In the genomic region with DNA sequence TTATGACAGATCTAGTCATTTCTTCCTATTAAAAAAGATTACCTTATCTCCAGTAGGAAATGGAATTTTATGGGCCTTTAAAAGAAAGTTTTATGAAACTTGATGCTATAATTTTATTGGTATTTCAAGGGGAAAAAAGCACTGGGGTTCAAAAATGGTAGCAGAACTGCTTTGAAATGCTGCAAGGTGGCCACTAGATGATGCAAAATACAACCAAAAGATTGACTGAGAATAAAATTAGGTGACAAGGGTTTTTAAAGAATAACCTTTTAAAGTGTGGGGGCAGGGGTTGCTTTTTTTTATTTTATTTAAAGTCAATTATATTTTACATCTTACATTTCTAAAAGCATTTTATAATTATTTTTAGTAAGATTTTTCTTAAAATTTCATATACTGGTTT, we compare ENCODE assay signal across 8 cellular contexts.
DNase-seq lines count a peak whose midpoint lies in the region; ATAC-seq and TF ChIP-seq lines count a peak whose summit lies in the region.

No MANE protein-coding gene starts in this region.

- CTCF ChIA-PET in activated CD4-positive, alpha-beta memory T cell treated with anti-CD3 and anti-CD28 coated beads, Interleukin-2, amount 10 ng/mL, durations not matched to agents 7 days and 5 days (lab: Charles Lee) = interaction anchor here (1.4 kb wide), 1 partner anchor 250 kb away, joined by 6 read pairs; no protein-coding TSS in a partner anchor

- H3K9me3 ChIP-seq in right atrium auricular region (no peaks in the 10 kb centered on the region), upper lobe of left lung (no peaks in the 10 kb centered on the region)

- H3K4me1 ChIP-seq in right atrium auricular region = peaks cover 0 to 3% of the 10 kb centered on the region in 2 donors
- no peaks in the 10 kb centered on the region for H3K4me1 ChIP-seq in upper lobe of left lung

- no peak overlapping the region for H3K27ac Mint-ChIP-seq in activated CD4-positive, alpha-beta memory T cell treated with anti-CD3 and anti-CD28 coated beads, Interleukin-2, amount 10 ng/mL, durations not matched to agents 7 days and 5 days

- H3K27me3 ChIP-seq in right atrium auricular region (no peaks in the 10 kb centered on the region), upper lobe of left lung (no peaks in the 10 kb centered on the region)

- ATAC-seq in Right ventricle myocardium superior (ENCODE audit: poor library complexity) (peak; percentile 32), upper lobe of left lung (ENCODE audit: low FRiP score in 2 of 2) (no peak), HG02884 (IDR thresholded peaks at IDR 0.05; ENCODE audit: unreplicated experiment) (no peak)

- H3K4me1 Mint-ChIP-seq in activated CD4-positive, alpha-beta memory T cell treated with anti-CD3 and anti-CD28 coated beads, Interleukin-2, amount 10 ng/mL, durations not matched to agents 7 days and 5 days = no peaks in the 10 kb centered on the region

- no peak for TF ChIP-seq EP300 in upper lobe of left lung (IDR thresholded peaks at IDR 0.05)

- intact Hi-C loops in Right ventricle myocardium superior (cut with DNase I) = loop anchor here (5.0 to 10.0 kb wide), 3 partner anchors 34 to 249 kb away; partner anchors contain the start of gene KLF9
- intact Hi-C loops in cardiac septum (cut with DNase I) = loop anchor here (2.0 to 5.0 kb wide), 3 partner anchors 34 to 250 kb away; no protein-coding TSS in a partner anchor

- no peak overlapping the region for H3K4me3 Mint-ChIP-seq in activated CD4-positive, alpha-beta memory T cell treated with anti-CD3 and anti-CD28 coated beads, Interleukin-2, amount 10 ng/mL, durations not matched to agents 7 days and 5 days

- TF ChIP-seq CTCF in VCaP (conservative IDR thresholded peaks at IDR 0.05) (peak; percentile 89), right atrium auricular region (IDR thresholded peaks at IDR 0.05) (peak; percentile 62 to 88), upper lobe of left lung (IDR thresholded peaks at IDR 0.05) (peak in 5 of 6 experiments; percentile 36 to 57 (median 46))

- H3K36me3 ChIP-seq in right atrium auricular region (peaks cover 38% of the 10 kb centered on the region), upper lobe of left lung (peaks cover 0 to 34% (median 13%) of the 10 kb centered on the region in 4 donors)

- POLR2A ChIA-PET in activated CD4-positive, alpha-beta memory T cell treated with anti-CD3 and anti-CD28 coated beads, Interleukin-2, amount 10 ng/mL, durations not matched to agents 7 days and 5 days (lab: Charles Lee) = no interaction called here

- no peaks in the 10 kb centered on the region for H3K27me3 Mint-ChIP-seq in activated CD4-positive, alpha-beta memory T cell treated with anti-CD3 and anti-CD28 coated beads, Interleukin-2, amount 10 ng/mL, durations not matched to agents 7 days and 5 days

- H3K9me3 Mint-ChIP-seq in activated CD4-positive, alpha-beta memory T cell treated with anti-CD3 and anti-CD28 coated beads, Interleukin-2, amount 10 ng/mL, durations not matched to agents 7 days and 5 days = no peaks in the 10 kb centered on the region

- peaks cover 33% of the 10 kb centered on the region for H3K36me3 Mint-ChIP-seq in activated CD4-positive, alpha-beta memory T cell treated with anti-CD3 and anti-CD28 coated beads, Interleukin-2, amount 10 ng/mL, durations not matched to agents 7 days and 5 days (ENCODE audit: low read depth)

- H3K4me3 ChIP-seq in right atrium auricular region (no peak overlapping the region), upper lobe of left lung (no peak overlapping the region)

- DNase-seq in Right ventricle myocardium superior (no peak), cardiac septum (ENCODE audit: low spot score) (no peak), right atrium auricular region (ENCODE audit: low spot score) (no peak), upper lobe of left lung (no peak), ureter (ENCODE audit: low spot score) (no peak)
- no peak for DNase-seq in activated CD4-positive, alpha-beta memory T cell treated with anti-CD3 and anti-CD28 coated beads, Interleukin-2, amount 10 ng/mL, durations not matched to agents 7 days and 5 days

- TF ChIP-seq POLR2A in upper lobe of left lung (IDR thresholded peaks at IDR 0.05) = no peak

- no peak overlapping the region for H3K27ac ChIP-seq in VCaP
- H3K27ac ChIP-seq in right atrium auricular region = no peak overlapping the region
- peak overlapping the region in 1 of 4 donors; percentile 40 for H3K27ac ChIP-seq in upper lobe of left lung
